8 cellular contexts compared by ENCODE assay signal in the genomic region with DNA sequence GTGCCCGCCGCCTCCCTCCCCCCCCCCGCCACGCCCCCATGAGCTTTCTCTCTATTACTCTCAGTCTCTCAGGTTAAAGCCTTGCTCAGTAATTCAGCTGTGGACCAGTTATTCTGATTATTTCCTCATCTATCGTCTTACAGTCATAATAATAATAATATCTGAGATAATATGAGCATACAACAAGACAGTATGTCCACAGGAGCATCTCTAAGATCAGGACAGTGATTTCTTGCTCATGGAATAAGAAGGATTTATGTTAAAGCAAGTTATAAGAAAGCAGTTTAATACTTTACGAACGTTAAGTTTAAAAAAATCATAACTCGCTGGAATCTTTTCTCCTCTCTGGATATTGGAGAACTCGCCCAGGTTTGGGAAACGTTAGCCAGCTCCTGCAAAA. TPM values are rescaled to one million over a fixed set of nuclear protein-coding genes. Genes with fewer than 3 reads are reported as not detected.
DNase-seq lines count a peak whose midpoint lies in the region; ATAC-seq, FAIRE-seq and TF ChIP-seq lines count a peak whose summit lies in the region.

No MANE protein-coding gene starts in this region.

- H2AFZ ChIP-seq in HCT116 (ENCODE audit: low read depth, low read length, poor library complexity, severe bottlenecking): peak overlapping the region; percentile 85

- peak overlapping the region; percentile 38 to 51 for H3K4me3 ChIP-seq in HCT116 (replicated peaks in 1 of 2; ENCODE audit: low read depth in 1 of 2, low read length in 2 of 2)
- H3K4me3 ChIP-seq in iPS-18a (ENCODE audit: low read length): peak overlapping the region; percentile 53
- H3K4me3 ChIP-seq in small intestine (ENCODE audit: low read depth in 1 of 2, low read length in 2 of 2): peak overlapping the region in 1 of 2 donors; percentile 39

- H3K4me1 Mint-ChIP-seq in activated naive CD8-positive, alpha-beta T cell treated with anti-CD3 and anti-CD28 coated beads for 36 hours: peaks cover 26% of the 10 kb centered on the region

- DNase-seq in HCT116 (ENCODE audit: low read depth, low spot score) (no peak), small intestine (no peak), NCI-H82 (lab: John Stamatoyannopoulos, UW) (no peak), NCI-H1694 treated with DMSO at 0.1 percent for 48 hours (lab: John Stamatoyannopoulos, UW) (no peak)
- DNase-seq in activated naive CD8-positive, alpha-beta T cell treated with anti-CD3 and anti-CD28 coated beads for 36 hours: no peak
- DNase-seq in NK-92 treated with Interleukin-12 subunit alpha and Interleukin-12 subunit beta, amount 100 ng/mL, for 24 hours (lab: John Stamatoyannopoulos, UW): no peak

- no peak for TF ChIP-seq CTCF in HCT116 (IDR thresholded peaks at IDR 0.05 in 2 of 3, conservative IDR thresholded peaks at IDR 0.05 in 1 of 3; ENCODE audit: borderline replicate concordance in 1 of 3, insufficient read depth in 1 of 3, low read depth in 2 of 3, low read length in 2 of 3)

- CTCF ChIA-PET in HCT116 (lab: Charles Lee): interaction anchor here (1.1 to 1.6 kb wide), 3 partner anchors 18 to 59 kb away, joined by 3 to 7 read pairs (median 4); no protein-coding TSS in a partner anchor

- H3K9me3 Mint-ChIP-seq in activated naive CD8-positive, alpha-beta T cell treated with anti-CD3 and anti-CD28 coated beads for 36 hours: no peaks in the 10 kb centered on the region

- TSS peak; percentile 68 for BruUV-seq in HCT116 (replicated peaks; lab: Mats Ljungman, UMichigan)

- no peaks in the 10 kb centered on the region for H4K20me1 ChIP-seq in HCT116 (ENCODE audit: insufficient read depth)

- H3K36me3 Mint-ChIP-seq in activated naive CD8-positive, alpha-beta T cell treated with anti-CD3 and anti-CD28 coated beads for 36 hours: no peaks in the 10 kb centered on the region

- TF ChIP-seq POLR2A in HCT116 (IDR thresholded peaks at IDR 0.05; ENCODE audit: borderline replicate concordance, extremely low read depth, insufficient read depth, insufficient read length): no peak

- H3K4me3 Mint-ChIP-seq in activated naive CD8-positive, alpha-beta T cell treated with anti-CD3 and anti-CD28 coated beads for 36 hours: peak overlapping the region; percentile 73

- H3K9me3 ChIP-seq in HCT116 (ENCODE audit: control insufficient read depth in 1 of 2, insufficient read depth in 1 of 2, low read depth in 1 of 2, low read length in 2 of 2) (no peaks in the 10 kb centered on the region), iPS-18a (ENCODE audit: control insufficient read depth, low read depth, low read length) (no peaks in the 10 kb centered on the region), small intestine (ENCODE audit: control insufficient read depth, low read depth) (no peaks in the 10 kb centered on the region)

- H3K9me2 ChIP-seq in HCT116 (ENCODE audit: insufficient read depth): no peaks in the 10 kb centered on the region

- ATAC-seq in HCT116 (no peak), GM21576 (IDR thresholded peaks at IDR 0.05; ENCODE audit: unreplicated experiment) (no peak)

- FAIRE-seq in small intestine (lab: Jason Lieb, UNC): no peak

- peak overlapping the region; percentile 44 for H3K9ac ChIP-seq in HCT116 (ENCODE audit: low read length)
- H3K9ac ChIP-seq in iPS-18a (ENCODE audit: low read length): peak overlapping the region; percentile 49

- no peak overlapping the region for H3K27ac ChIP-seq in HCT116 (ENCODE audit: low read depth, low read length)
- peak overlapping the region; percentile 11 for H3K27ac ChIP-seq in iPS-18a (ENCODE audit: low read length)
- peak overlapping the region; percentile 15 to 87 for H3K27ac ChIP-seq in small intestine (ENCODE audit: low read depth in 1 of 2, low read length in 1 of 2)

- TF ChIP-seq RAD21 in HCT116 (IDR thresholded peaks at IDR 0.05; ENCODE audit: low read depth): no peak

- 5 to 10% (median 6%) methylated on average over 9 to 10 of the region's 10 CpGs for WGBS in small intestine, 3 donors

- no peaks in the 10 kb centered on the region for H3K79me2 ChIP-seq in HCT116 (ENCODE audit: insufficient read depth, low read length)

- peak overlapping the region; percentile 77 for H3K4me2 ChIP-seq in HCT116 (ENCODE audit: low read length)

- POLR2A ChIA-PET in HCT116 (lab: Charles Lee): interaction anchor here (0.7 to 1.1 kb wide), 2 partner anchors 9 to 1292 kb away, joined by 3 to 5 read pairs; partner anchors contain the start of gene ARPC4

- H3K27me3 Mint-ChIP-seq in activated naive CD8-positive, alpha-beta T cell treated with anti-CD3 and anti-CD28 coated beads for 36 hours: peaks cover 16% of the 10 kb centered on the region

- RAD21 ChIA-PET in HCT116 (lab: Charles Lee; ENCODE audit: low non-redundant PET in 1 of 2, low total read pairs in 2 of 2, uncharacterized antibody in 2 of 2, unreplicated experiment in 2 of 2): interaction anchor here in 1 of 2 experiments (0.6 kb wide), 1 partner anchor 10 kb away, joined by 10 read pairs; no protein-coding TSS in a partner anchor

- intact Hi-C loops in HCT116 (cut with micrococcal nuclease): loop anchor here (5.0 kb wide), 1 partner anchor 121 kb away; no protein-coding TSS in a partner anchor

- H3K36me3 ChIP-seq in HCT116 (ENCODE audit: control insufficient read depth in 1 of 2, insufficient read depth in 2 of 2, low read length in 2 of 2) (no peaks in the 10 kb centered on the region), iPS-18a (ENCODE audit: control insufficient read depth, low read depth, low read length) (no peaks in the 10 kb centered on the region), small intestine (ENCODE audit: control insufficient read depth in 2 of 2, insufficient read depth in 2 of 2, low read length in 2 of 2) (no peaks in the 10 kb centered on the region)

- H3K27ac Mint-ChIP-seq in activated naive CD8-positive, alpha-beta T cell treated with anti-CD3 and anti-CD28 coated beads for 36 hours: no peak overlapping the region

- H3K4me1 ChIP-seq in HCT116 (ENCODE audit: control insufficient read depth in 1 of 2, insufficient read depth in 2 of 2, low read length in 2 of 2) (peaks cover 15 to 44% of the 10 kb centered on the region in 2 experiments), iPS-18a (ENCODE audit: control insufficient read depth, low read depth, low read length) (peaks cover 39% of the 10 kb centered on the region), small intestine (ENCODE audit: control insufficient read depth in 2 of 2, insufficient read depth in 1 of 2, low read depth in 1 of 2, low read length in 1 of 2) (no peaks in the 10 kb centered on the region)

- H3K27me3 ChIP-seq in HCT116 (ENCODE audit: insufficient read depth, low read length) (no peaks in the 10 kb centered on the region), iPS-18a (ENCODE audit: control insufficient read depth, insufficient read depth, low read length) (no peaks in the 10 kb centered on the region), small intestine (ENCODE audit: control insufficient read depth in 2 of 2, insufficient read depth in 2 of 2, low read length in 2 of 2) (no peaks in the 10 kb centered on the region)

TF ChIP-seq in HCT116, 20 proteins besides CTCF, POLR2A, EP300 and RAD21:
- TF ChIP-seq JUND (IDR thresholded peaks at IDR 0.05) (no peak), POLR2AphosphoS5 (IDR thresholded peaks at IDR 0.05; ENCODE audit: low read depth, low read length) (no peak), EZH2 (IDR thresholded peaks at IDR 0.05) (no peak), FOSL1 (IDR thresholded peaks at IDR 0.05; ENCODE audit: low read depth) (no peak), YY1 (IDR thresholded peaks at IDR 0.05; ENCODE audit: extremely low read depth, insufficient replicate concordance, low read depth, low read length) (no peak), ZNF274 (IDR thresholded peaks at IDR 0.05; ENCODE audit: low read depth, low read length) (no peak)
- TF ChIP-seq, protein P1, sequence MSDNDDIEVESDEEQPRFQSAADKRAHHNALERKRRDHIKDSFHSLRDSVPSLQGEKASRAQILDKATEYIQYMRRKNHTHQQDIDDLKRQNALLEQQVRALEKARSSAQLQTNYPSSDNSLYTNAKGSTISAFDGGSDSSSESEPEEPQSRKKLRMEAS (IDR thresholded peaks at IDR 0.05): no peak
TF ChIP-seq in HCT116: peak in this region for 0.

RNA-seq across cellular contexts. Expression of gene LMCD1, which starts 0.7 kb away (rescaled TPM):
- total RNA-seq in HCT116 (2021; ENCODE audit: unreplicated experiment): 4.6 TPM
- 2.5 and 4.6 TPM in 2 replicates for polyA plus RNA-seq in HCT116 (2012)
- 1 to 10 TPM; 2.3 to 2.7 TPM for total RNA-seq in activated naive CD8-positive, alpha-beta T cell treated with anti-CD3 and anti-CD28 coated beads for 36 hours
- polyA plus RNA-seq in small intestine: 10 to 100 TPM in 2 of 3 donors, 1 to 10 TPM in 1; 2.5 to 29.4 (median 17.3) TPM
